Comparison of ENCODE assay signal across 13 cellular contexts in genomic region chr5:55816342-55816741, GRCh38. TPM values are rescaled to one million over a fixed set of nuclear protein-coding genes. Genes with fewer than 3 reads are reported as not detected.
DNase-seq lines count a peak whose midpoint lies in the region; ATAC-seq and TF ChIP-seq lines count a peak whose summit lies in the region.
"Had no signal": no experiment of that assay in that cellular context is flagged by ENCODE, and none has a peak within 500 bp of the region (broad histone marks: within the 10 kb centered on the region; RNA-seq: fewer than 3 reads in every experiment).

No MANE protein-coding gene starts in this region.

- no peaks in the 10 kb centered on the region for H3K9me3 Mint-ChIP-seq in glutamatergic neuron (ENCODE audit: unreplicated experiment)

- DNase-seq in EL (peak; percentile 83), NB4 (ENCODE audit: low read depth) (peak; percentile 33), dedifferentiated amniotic fluid mesenchymal stem cell (ENCODE audit: extremely low spot score) (peak; percentile 86), non-pigmented ciliary epithelial cell (ENCODE audit: low read depth) (peak; percentile 82), T-helper 9 cell (no peak), glutamatergic neuron (no peak)
- DNase-seq: activated CD4-positive, alpha-beta T cell treated with anti-CD3 and anti-CD28 coated beads for 48 hours; Karpas-422; upper lobe of left lung had no signal

- no peak overlapping the region for H3K27ac Mint-ChIP-seq in glutamatergic neuron (ENCODE audit: unreplicated experiment)

- TF ChIP-seq CTCF in NB4 (IDR thresholded peaks at IDR 0.05; ENCODE audit: low read depth, low read length) (no peak), glutamatergic neuron (IDR thresholded peaks at IDR 0.05; ENCODE audit: partially characterized antibody, unreplicated experiment) (no peak)

- TF ChIP-seq POLR2A in NB4 (IDR thresholded peaks at IDR 0.05; ENCODE audit: extremely low read depth, insufficient read length): no peak

- no peaks in the 10 kb centered on the region for H3K36me3 Mint-ChIP-seq in glutamatergic neuron (ENCODE audit: unreplicated experiment)

- no peak overlapping the region for H3K4me3 ChIP-seq in NB4 (ENCODE audit: low read depth, low read length)
- H3K4me3 ChIP-seq: SJCRH30, skin epidermis, upper lobe of left lung had no signal

- no peak overlapping the region for H3K4me3 Mint-ChIP-seq in glutamatergic neuron (ENCODE audit: unreplicated experiment)

- no peaks in the 10 kb centered on the region for H3K27me3 Mint-ChIP-seq in glutamatergic neuron (ENCODE audit: unreplicated experiment)

- peaks cover 3% of the 10 kb centered on the region for H3K4me1 Mint-ChIP-seq in glutamatergic neuron (ENCODE audit: low read depth, unreplicated experiment)

- no peak for ATAC-seq in GM18909 (IDR thresholded peaks at IDR 0.05; ENCODE audit: poor library complexity, unreplicated experiment)
- ATAC-seq in HG02571 (IDR thresholded peaks at IDR 0.05; ENCODE audit: unreplicated experiment): no peak

RNA-seq across cellular contexts. Expression of gene IL31RA, which starts 34.8 kb away (rescaled TPM):
- total RNA-seq in glutamatergic neuron (ENCODE audit: unreplicated experiment): not detected

Comparison
In these comparisons a context has a peak if more than half of its experiments do, and no peak if none do; other contexts are left out.
1. DNase-seq: peak in EL (single experiment), NB4 (single experiment), dedifferentiated amniotic fluid mesenchymal stem cell (single experiment) and non-pigmented ciliary epithelial cell (single experiment); none in T-helper 9 cell (single experiment) and glutamatergic neuron (single experiment).